ENCODE assay signal across 29 cellular contexts in the genomic region with DNA sequence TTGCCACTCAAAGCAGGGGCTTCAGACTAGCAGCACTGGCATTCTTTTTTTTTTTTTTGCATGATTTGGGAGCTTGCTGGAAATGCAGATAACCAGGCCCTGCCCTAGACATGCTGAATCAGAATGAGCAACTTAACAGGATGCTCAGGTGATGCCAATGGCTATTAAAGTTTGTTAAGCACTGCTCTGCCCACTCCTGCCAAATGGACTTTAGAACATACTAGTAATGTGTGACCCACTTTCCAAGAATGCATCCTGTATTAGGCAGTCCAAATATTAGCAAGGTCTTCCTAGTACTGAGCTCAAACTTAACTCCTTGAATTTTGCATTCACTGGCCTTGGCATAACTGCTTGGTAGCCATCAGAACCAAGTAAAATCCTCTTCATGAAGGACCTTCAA. TPM values are rescaled to one million over a fixed set of nuclear protein-coding genes. Genes with fewer than 3 reads are reported as not detected.
DNase-seq lines count a peak whose midpoint lies in the region; ATAC-seq, FAIRE-seq and TF ChIP-seq lines count a peak whose summit lies in the region.
"Had no signal": no experiment of that assay in that cellular context is flagged by ENCODE, and none has a peak within 500 bp of the region (broad histone marks: within the 10 kb centered on the region; RNA-seq: fewer than 3 reads in every experiment).

No MANE protein-coding gene starts in this region.

- intact Hi-C loops in head of caudate nucleus (cut with DNase I), result no loop called here

- peaks cover 10% of the 10 kb centered on the region for H3K4me1 Mint-ChIP-seq in type B pancreatic cell (ENCODE audit: unreplicated experiment)
- H3K4me1 Mint-ChIP-seq: IgD-negative memory B cell; stimulated activated naive B cell treated with anti-CD40 and anti-IgM and Interleukin-4, amounts not matched to agents 10 μg/mL and 1 μg/mL and 100 μg/mL, for 72 hours; T-helper 17 cell had no signal

- peak overlapping the region; percentile 46 to 70 for H3K27ac ChIP-seq in right atrium auricular region
- H3K27ac ChIP-seq: BLaER1, esophagus muscularis mucosa, parathyroid adenoma, RWPE1, upper lobe of right lung had no signal

- peak; percentile 64 for FAIRE-seq in H54 (lab: Jason Lieb, UNC)
- FAIRE-seq: endometrium had no signal

- no peaks in the 10 kb centered on the region for H3K36me3 ChIP-seq in right atrium auricular region
- H3K36me3 ChIP-seq: BLaER1, esophagus muscularis mucosa, HAP-1, upper lobe of right lung had no signal

- no peak overlapping the region for H3K27ac Mint-ChIP-seq in type B pancreatic cell
- H3K27ac Mint-ChIP-seq: activated CD8-positive, alpha-beta T cell treated with anti-CD3 and anti-CD28 coated beads for 36 hours; activated naive CD4-positive, alpha-beta T cell treated with anti-CD3 and anti-CD28 coated beads for 36 hours; IgD-negative memory B cell; stimulated activated naive B cell treated with anti-CD40 and anti-IgM and Interleukin-4, amounts not matched to agents 10 μg/mL and 1 μg/mL and 100 μg/mL, for 72 hours; T-helper 17 cell had no signal

- no peaks in the 10 kb centered on the region for H3K36me3 Mint-ChIP-seq in type B pancreatic cell
- H3K36me3 Mint-ChIP-seq: stimulated activated naive B cell treated with anti-CD40 and anti-IgM and Interleukin-4, amounts not matched to agents 10 μg/mL and 1 μg/mL and 100 μg/mL, for 72 hours had no signal

- H3K9me3 ChIP-seq in right atrium auricular region, result no peaks in the 10 kb centered on the region
- H3K9me3 ChIP-seq: BLaER1, esophagus muscularis mucosa, HAP-1, upper lobe of right lung had no signal

- no peaks in the 10 kb centered on the region for H3K9me3 Mint-ChIP-seq in type B pancreatic cell
- H3K9me3 Mint-ChIP-seq: activated CD8-positive, alpha-beta T cell treated with anti-CD3 and anti-CD28 coated beads for 36 hours; activated naive CD4-positive, alpha-beta T cell treated with anti-CD3 and anti-CD28 coated beads for 36 hours; stimulated activated naive B cell treated with anti-CD40 and anti-IgM and Interleukin-4, amounts not matched to agents 10 μg/mL and 1 μg/mL and 100 μg/mL, for 72 hours had no signal

- no peaks in the 10 kb centered on the region for H3K27me3 Mint-ChIP-seq in type B pancreatic cell

- H3K4me3 ChIP-seq in right atrium auricular region, result no peak overlapping the region
- H3K4me3 ChIP-seq: BLaER1, esophagus muscularis mucosa, HAP-1, upper lobe of right lung had no signal

- DNase-seq in H54 (ENCODE audit: insufficient read length, low spot score), result no peak
- DNase-seq in amniotic epithelial cell (ENCODE audit: low read depth), result peak; percentile 24
- no peak for DNase-seq in right atrium auricular region (ENCODE audit: low spot score)
- peak; percentile 54 for DNase-seq in renal cortical epithelial cell (ENCODE audit: low read depth)
- no peak for DNase-seq in head of caudate nucleus
- no peak for DNase-seq in type B pancreatic cell (ENCODE audit: extremely low spot score, unreplicated experiment)
- DNase-seq in SK-N-DZ (ENCODE audit: low spot score), result no peak
- DNase-seq: activated CD4-positive, alpha-beta T cell treated with anti-CD3 and anti-CD28 coated beads for 1 hour; activated CD8-positive, alpha-beta memory T cell treated with anti-CD3 and anti-CD28 coated beads, Interleukin-2, amount 50 U/mL, for 48 hours; activated CD8-positive, alpha-beta T cell treated with anti-CD3 and anti-CD28 coated beads for 36 hours; activated naive CD4-positive, alpha-beta T cell treated with anti-CD3 and anti-CD28 coated beads for 36 hours; cerebellar nuclear complex; mesenchymal stem cell; NCI-H1048; NCI-H187; NCI-H2171; NCI-H510A treated with DMSO at 0.1 percent for 48 hours; stimulated activated naive B cell treated with anti-CD40 and anti-IgM and Interleukin-4, amounts not matched to agents 10 μg/mL and 1 μg/mL and 100 μg/mL, for 72 hours; substantia nigra; T-helper 17 cell; upper lobe of right lung had no signal

- no peaks in the 10 kb centered on the region for H3K27me3 ChIP-seq in right atrium auricular region
- H3K27me3 ChIP-seq: BLaER1, esophagus muscularis mucosa, upper lobe of right lung had no signal

- no peak overlapping the region for H3K4me3 Mint-ChIP-seq in type B pancreatic cell
- H3K4me3 Mint-ChIP-seq: activated CD8-positive, alpha-beta T cell treated with anti-CD3 and anti-CD28 coated beads for 36 hours; activated naive CD4-positive, alpha-beta T cell treated with anti-CD3 and anti-CD28 coated beads for 36 hours; IgD-negative memory B cell; stimulated activated naive B cell treated with anti-CD40 and anti-IgM and Interleukin-4, amounts not matched to agents 10 μg/mL and 1 μg/mL and 100 μg/mL, for 72 hours; T-helper 17 cell had no signal

- no peak for ATAC-seq in activated CD4-positive, CD25-positive, alpha-beta regulatory T cell treated with anti-CD3 and anti-CD28 coated beads, Interleukin-2, amount 50 U/mL, for 24 hours
- ATAC-seq: activated CD8-positive, alpha-beta T cell treated with anti-CD3 and anti-CD28 coated beads for 36 hours; stimulated activated naive B cell treated with anti-CD40 and anti-IgM and Interleukin-4, amounts not matched to agents 10 μg/mL and 1 μg/mL and 100 μg/mL, for 72 hours; T-helper 17 cell; upper lobe of right lung had no signal

- peaks cover 0 to 31% of the 10 kb centered on the region in 2 donors for H3K4me1 ChIP-seq in right atrium auricular region
- H3K4me1 ChIP-seq: BLaER1, HAP-1, parathyroid adenoma, upper lobe of right lung had no signal

- TF ChIP-seq CTCF in right atrium auricular region (IDR thresholded peaks at IDR 0.05), result no peak
- no peak for TF ChIP-seq CTCF in type B pancreatic cell (conservative IDR thresholded peaks at IDR 0.05)

- no peak for TF ChIP-seq POLR2A in H54 (IDR thresholded peaks at IDR 0.05; ENCODE audit: low read depth, low read length)

RNA-seq across cellular contexts. Expression of a gene that starts 12.6 kb away (rescaled TPM):
- total RNA-seq in right atrium auricular region (10 to 100 TPM; 25.9 to 27.2 TPM), renal cortical epithelial cell (1.4 and 3.1 TPM in 2 replicates), type B pancreatic cell (ENCODE audit: low replicate concordance) (16.5 and 21.9 TPM in 2 replicates)
- 39.2 and 43.0 TPM in 2 replicates for polyA plus RNA-seq in SK-N-DZ (2014; cell fraction: cytosol; rRNA removed)
- 52.6 and 56.4 TPM in 2 replicates for polyA plus RNA-seq in SK-N-DZ (2014; cell fraction: nucleus; rRNA removed)
- total RNA-seq: activated CD8-positive, alpha-beta T cell treated with anti-CD3 and anti-CD28 coated beads for 36 hours; activated naive CD4-positive, alpha-beta T cell treated with anti-CD3 and anti-CD28 coated beads for 36 hours had no signal
- polyA plus RNA-seq: IgD-negative memory B cell had no signal

Comparison
In these comparisons a context has a peak if more than half of its experiments do, and no peak if none do; other contexts are left out.
1. DNase-seq: peak in amniotic epithelial cell (single experiment) and renal cortical epithelial cell (single experiment); none in H54 (single experiment), right atrium auricular region (single experiment), head of caudate nucleus (0 of 42), type B pancreatic cell (single experiment) and SK-N-DZ (single experiment).